1 cellular context compared by ENCODE assay signal in the genomic region with DNA sequence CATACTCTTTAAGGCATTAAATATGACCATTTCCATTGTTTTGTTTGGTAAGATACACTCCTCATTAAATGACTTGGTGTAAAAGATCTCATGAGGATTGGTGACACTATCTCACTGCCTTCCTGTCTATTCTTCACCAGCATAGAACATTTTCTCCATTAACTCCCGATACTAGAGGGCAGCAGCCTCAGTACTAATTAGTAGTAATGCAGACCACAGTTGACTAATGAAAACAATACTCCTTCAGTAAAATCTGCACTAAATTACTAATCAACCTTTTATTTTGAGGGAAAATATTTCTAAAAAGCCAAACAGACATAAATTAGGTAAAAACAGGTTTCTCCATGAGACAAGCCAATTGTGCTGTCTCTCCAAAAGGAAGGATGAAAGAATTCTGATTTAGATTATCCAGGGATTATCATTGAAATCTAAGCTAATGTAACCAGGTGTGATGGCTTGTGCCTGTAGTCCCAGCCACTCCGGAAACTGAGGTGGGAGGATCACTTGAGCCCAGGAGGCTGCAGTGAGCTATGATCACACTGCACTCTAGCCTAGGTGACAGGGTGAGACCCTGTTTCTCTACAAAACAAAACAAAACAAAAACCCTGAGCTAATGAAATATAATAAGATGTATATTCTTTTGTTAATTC.
TF ChIP-seq lines count a peak whose summit lies in the region.

No MANE protein-coding gene starts in this region.

TF ChIP-seq in HEK293, 187 proteins besides CTCF, POLR2A, EP300 and RAD21 (continued from another document):
- no peak for TF ChIP-seq IKZF3 (tag by site-specific recombination; IDR thresholded peaks at IDR 0.05)
- TF ChIP-seq, protein P1, sequence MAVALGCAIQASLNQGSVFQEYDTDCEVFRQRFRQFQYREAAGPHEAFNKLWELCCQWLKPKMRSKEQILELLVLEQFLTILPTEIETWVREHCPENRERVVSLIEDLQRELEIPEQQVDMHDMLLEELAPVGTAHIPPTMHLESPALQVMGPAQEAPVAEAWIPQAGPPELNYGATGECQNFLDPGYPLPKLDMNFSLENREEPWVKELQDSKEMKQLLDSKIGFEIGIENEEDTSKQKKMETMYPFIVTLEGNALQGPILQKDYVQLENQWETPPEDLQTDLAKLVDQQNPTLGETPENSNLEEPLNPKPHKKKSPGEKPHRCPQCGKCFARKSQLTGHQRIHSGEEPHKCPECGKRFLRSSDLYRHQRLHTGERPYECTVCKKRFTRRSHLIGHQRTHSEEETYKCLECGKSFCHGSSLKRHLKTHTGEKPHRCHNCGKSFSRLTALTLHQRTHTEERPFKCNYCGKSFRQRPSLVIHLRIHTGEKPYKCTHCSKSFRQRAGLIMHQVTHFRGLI (tag by site-specific recombination; IDR thresholded peaks at IDR 0.05) = no peak
- TF ChIP-seq, protein P2, sequence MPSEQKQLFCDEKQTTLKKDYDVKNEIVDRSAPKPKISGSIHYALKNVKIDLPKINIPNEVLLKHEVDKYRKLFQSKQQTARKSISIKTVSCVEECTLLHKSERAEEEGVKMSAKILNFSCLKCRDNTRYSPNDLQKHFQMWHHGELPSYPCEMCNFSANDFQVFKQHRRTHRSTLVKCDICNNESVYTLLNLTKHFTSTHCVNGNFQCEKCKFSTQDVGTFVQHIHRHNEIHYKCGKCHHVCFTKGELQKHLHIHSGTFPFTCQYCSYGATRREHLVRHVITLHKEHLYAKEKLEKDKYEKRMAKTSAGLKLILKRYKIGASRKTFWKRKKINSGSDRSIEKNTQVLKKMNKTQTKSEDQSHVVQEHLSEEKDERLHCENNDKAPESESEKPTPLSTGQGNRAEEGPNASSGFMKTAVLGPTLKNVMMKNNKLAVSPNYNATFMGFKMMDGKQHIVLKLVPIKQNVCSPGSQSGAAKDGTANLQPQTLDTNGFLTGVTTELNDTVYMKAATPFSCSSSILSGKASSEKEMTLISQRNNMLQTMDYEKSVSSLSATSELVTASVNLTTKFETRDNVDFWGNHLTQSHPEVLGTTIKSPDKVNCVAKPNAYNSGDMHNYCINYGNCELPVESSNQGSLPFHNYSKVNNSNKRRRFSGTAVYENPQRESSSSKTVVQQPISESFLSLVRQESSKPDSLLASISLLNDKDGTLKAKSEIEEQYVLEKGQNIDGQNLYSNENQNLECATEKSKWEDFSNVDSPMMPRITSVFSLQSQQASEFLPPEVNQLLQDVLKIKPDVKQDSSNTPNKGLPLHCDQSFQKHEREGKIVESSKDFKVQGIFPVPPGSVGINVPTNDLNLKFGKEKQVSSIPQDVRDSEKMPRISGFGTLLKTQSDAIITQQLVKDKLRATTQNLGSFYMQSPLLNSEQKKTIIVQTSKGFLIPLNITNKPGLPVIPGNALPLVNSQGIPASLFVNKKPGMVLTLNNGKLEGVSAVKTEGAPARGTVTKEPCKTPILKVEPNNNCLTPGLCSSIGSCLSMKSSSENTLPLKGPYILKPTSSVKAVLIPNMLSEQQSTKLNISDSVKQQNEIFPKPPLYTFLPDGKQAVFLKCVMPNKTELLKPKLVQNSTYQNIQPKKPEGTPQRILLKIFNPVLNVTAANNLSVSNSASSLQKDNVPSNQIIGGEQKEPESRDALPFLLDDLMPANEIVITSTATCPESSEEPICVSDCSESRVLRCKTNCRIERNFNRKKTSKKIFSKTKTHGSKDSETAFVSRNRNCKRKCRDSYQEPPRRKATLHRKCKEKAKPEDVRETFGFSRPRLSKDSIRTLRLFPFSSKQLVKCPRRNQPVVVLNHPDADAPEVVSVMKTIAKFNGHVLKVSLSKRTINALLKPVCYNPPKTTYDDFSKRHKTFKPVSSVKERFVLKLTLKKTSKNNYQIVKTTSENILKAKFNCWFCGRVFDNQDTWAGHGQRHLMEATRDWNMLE (tag by site-specific recombination; conservative IDR thresholded peaks at IDR 0.05; ENCODE audit: low read depth) = no peak
- TF ChIP-seq, protein P3, sequence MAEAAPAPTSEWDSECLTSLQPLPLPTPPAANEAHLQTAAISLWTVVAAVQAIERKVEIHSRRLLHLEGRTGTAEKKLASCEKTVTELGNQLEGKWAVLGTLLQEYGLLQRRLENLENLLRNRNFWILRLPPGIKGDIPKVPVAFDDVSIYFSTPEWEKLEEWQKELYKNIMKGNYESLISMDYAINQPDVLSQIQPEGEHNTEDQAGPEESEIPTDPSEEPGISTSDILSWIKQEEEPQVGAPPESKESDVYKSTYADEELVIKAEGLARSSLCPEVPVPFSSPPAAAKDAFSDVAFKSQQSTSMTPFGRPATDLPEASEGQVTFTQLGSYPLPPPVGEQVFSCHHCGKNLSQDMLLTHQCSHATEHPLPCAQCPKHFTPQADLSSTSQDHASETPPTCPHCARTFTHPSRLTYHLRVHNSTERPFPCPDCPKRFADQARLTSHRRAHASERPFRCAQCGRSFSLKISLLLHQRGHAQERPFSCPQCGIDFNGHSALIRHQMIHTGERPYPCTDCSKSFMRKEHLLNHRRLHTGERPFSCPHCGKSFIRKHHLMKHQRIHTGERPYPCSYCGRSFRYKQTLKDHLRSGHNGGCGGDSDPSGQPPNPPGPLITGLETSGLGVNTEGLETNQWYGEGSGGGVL (tag by site-specific recombination; IDR thresholded peaks at IDR 0.05) = no peak
- no peak for TF ChIP-seq MEIS1 (CRISPR knock-in tag; IDR thresholded peaks at IDR 0.05; ENCODE audit: borderline replicate concordance)
- TF ChIP-seq, protein P4, sequence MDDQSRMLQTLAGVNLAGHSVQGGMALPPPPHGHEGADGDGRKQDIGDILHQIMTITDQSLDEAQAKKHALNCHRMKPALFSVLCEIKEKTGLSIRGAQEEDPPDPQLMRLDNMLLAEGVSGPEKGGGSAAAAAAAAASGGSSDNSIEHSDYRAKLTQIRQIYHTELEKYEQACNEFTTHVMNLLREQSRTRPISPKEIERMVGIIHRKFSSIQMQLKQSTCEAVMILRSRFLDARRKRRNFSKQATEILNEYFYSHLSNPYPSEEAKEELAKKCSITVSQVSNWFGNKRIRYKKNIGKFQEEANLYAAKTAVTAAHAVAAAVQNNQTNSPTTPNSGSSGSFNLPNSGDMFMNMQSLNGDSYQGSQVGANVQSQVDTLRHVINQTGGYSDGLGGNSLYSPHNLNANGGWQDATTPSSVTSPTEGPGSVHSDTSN (CRISPR knock-in tag; IDR thresholded peaks at IDR 0.05) = no peak
- TF ChIP-seq ZNF138 (tag by site-specific recombination; IDR thresholded peaks at IDR 0.05; ENCODE audit: borderline replicate concordance) = no peak
- no peak for TF ChIP-seq ZNF2 (tag by site-specific recombination; IDR thresholded peaks at IDR 0.05)
- no peak for TF ChIP-seq ZNF350 (tag by site-specific recombination; IDR thresholded peaks at IDR 0.05)
- TF ChIP-seq, protein P5, sequence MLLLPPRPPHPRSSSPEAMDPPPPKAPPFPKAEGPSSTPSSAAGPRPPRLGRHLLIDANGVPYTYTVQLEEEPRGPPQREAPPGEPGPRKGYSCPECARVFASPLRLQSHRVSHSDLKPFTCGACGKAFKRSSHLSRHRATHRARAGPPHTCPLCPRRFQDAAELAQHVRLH (tag by site-specific recombination; IDR thresholded peaks at IDR 0.05) = no peak
- no peak for TF ChIP-seq GLIS2 (tag by site-specific recombination; IDR thresholded peaks at IDR 0.05)
- TF ChIP-seq ZNF366 (tag by site-specific recombination; conservative IDR thresholded peaks at IDR 0.05) = peak; percentile 34; the same call in 1 of the 2 replicates
- TF ChIP-seq SALL2 (tag by site-specific recombination; IDR thresholded peaks at IDR 0.05; ENCODE audit: borderline replicate concordance) = no peak
- no peak for TF ChIP-seq ZNF777 (tag by site-specific recombination; IDR thresholded peaks at IDR 0.05; ENCODE audit: borderline replicate concordance)
- no peak for TF ChIP-seq GLIS1 (tag by site-specific recombination; IDR thresholded peaks at IDR 0.05)
- peak; percentile 47; the same call in 1 of the 2 replicates for TF ChIP-seq ZNF600 (tag by site-specific recombination; IDR thresholded peaks at IDR 0.05)
- TF ChIP-seq, protein P6, sequence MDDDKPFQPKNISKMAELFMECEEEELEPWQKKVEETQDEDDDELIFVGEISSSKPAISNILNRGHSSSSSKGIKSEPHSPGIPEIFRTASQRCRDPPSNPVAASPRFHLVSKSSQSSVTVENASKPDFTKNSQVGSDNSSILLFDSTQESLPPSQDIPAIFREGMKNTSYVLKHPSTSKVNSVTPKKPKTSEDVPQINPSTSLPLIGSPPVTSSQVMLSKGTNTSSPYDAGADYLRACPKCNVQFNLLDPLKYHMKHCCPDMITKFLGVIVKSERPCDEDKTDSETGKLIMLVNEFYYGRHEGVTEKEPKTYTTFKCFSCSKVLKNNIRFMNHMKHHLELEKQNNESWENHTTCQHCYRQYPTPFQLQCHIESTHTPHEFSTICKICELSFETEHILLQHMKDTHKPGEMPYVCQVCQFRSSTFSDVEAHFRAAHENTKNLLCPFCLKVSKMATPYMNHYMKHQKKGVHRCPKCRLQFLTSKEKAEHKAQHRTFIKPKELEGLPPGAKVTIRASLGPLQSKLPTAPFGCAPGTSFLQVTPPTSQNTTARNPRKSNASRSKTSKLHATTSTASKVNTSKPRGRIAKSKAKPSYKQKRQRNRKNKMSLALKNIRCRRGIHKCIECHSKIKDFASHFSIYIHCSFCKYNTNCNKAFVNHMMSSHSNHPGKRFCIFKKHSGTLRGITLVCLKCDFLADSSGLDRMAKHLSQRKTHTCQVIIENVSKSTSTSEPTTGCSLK (tag by site-specific recombination; IDR thresholded peaks at IDR 0.05) = no peak
- TF ChIP-seq YY1 (tag by site-specific recombination; IDR thresholded peaks at IDR 0.05) = no peak
- no peak for TF ChIP-seq MZF1 (tag by site-specific recombination; IDR thresholded peaks at IDR 0.05; ENCODE audit: borderline replicate concordance)
- TF ChIP-seq SP7 (tag by site-specific recombination; IDR thresholded peaks at IDR 0.05) = peak; percentile 35; the same call in 1 of the 2 replicates
- no peak for TF ChIP-seq ZNF623 (tag by site-specific recombination; IDR thresholded peaks at IDR 0.05)
- TF ChIP-seq, protein P7, sequence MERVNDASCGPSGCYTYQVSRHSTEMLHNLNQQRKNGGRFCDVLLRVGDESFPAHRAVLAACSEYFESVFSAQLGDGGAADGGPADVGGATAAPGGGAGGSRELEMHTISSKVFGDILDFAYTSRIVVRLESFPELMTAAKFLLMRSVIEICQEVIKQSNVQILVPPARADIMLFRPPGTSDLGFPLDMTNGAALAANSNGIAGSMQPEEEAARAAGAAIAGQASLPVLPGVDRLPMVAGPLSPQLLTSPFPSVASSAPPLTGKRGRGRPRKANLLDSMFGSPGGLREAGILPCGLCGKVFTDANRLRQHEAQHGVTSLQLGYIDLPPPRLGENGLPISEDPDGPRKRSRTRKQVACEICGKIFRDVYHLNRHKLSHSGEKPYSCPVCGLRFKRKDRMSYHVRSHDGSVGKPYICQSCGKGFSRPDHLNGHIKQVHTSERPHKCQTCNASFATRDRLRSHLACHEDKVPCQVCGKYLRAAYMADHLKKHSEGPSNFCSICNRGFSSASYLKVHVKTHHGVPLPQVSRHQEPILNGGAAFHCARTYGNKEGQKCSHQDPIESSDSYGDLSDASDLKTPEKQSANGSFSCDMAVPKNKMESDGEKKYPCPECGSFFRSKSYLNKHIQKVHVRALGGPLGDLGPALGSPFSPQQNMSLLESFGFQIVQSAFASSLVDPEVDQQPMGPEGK (tag by site-specific recombination; IDR thresholded peaks at IDR 0.05) = no peak
- TF ChIP-seq, protein P8, sequence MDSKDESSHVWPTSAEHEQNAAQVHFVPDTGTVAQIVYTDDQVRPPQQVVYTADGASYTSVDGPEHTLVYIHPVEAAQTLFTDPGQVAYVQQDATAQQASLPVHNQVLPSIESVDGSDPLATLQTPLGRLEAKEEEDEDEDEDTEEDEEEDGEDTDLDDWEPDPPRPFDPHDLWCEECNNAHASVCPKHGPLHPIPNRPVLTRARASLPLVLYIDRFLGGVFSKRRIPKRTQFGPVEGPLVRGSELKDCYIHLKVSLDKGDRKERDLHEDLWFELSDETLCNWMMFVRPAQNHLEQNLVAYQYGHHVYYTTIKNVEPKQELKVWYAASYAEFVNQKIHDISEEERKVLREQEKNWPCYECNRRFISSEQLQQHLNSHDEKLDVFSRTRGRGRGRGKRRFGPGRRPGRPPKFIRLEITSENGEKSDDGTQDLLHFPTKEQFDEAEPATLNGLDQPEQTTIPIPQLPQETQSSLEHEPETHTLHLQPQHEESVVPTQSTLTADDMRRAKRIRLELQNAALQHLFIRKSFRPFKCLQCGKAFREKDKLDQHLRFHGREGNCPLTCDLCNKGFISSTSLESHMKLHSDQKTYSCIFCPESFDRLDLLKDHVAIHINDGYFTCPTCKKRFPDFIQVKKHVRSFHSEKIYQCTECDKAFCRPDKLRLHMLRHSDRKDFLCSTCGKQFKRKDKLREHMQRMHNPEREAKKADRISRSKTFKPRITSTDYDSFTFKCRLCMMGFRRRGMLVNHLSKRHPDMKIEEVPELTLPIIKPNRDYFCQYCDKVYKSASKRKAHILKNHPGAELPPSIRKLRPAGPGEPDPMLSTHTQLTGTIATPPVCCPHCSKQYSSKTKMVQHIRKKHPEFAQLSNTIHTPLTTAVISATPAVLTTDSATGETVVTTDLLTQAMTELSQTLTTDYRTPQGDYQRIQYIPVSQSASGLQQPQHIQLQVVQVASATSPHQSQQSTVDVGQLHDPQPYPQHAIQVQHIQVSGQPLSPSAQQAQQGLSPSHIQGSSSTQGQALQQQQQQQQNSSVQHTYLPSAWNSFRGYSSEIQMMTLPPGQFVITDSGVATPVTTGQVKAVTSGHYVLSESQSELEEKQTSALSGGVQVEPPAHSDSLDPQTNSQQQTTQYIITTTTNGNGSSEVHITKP (tag by site-specific recombination; IDR thresholded peaks at IDR 0.05) = no peak
- TF ChIP-seq ZNF223 (tag by site-specific recombination; IDR thresholded peaks at IDR 0.05) = no peak
- no peak for TF ChIP-seq ZNF473 (tag by site-specific recombination; IDR thresholded peaks at IDR 0.05)
